Comparison of ENCODE assay signal across 9 cellular contexts in genomic region chr20:50467618-50468373, GRCh38. TPM values are rescaled to one million over a fixed set of nuclear protein-coding genes. Genes with fewer than 3 reads are reported as not detected.
DNase-seq lines count a peak whose midpoint lies in the region.
"Had no signal": no experiment of that assay in that cellular context is flagged by ENCODE, and none has a peak within 500 bp of the region (broad histone marks: within the 10 kb centered on the region; RNA-seq: fewer than 3 reads in every experiment).

No MANE protein-coding gene starts in this region.

- H3K4me1 ChIP-seq in neuronal stem cell (ENCODE audit: control insufficient read depth in 2 of 2, insufficient read depth in 1 of 2, low read depth in 1 of 2, low read length in 2 of 2) = no peaks in the 10 kb centered on the region

- no CpG with 5 or more reads among the region's 6 CpGs for WGBS in neuronal stem cell (ENCODE audit: extremely low coverage in 2 of 2, insufficient read length in 2 of 2, insufficient replicate concordance in 1 of 2), 2 donors

- H3K4me2 ChIP-seq in neuronal stem cell (ENCODE audit: insufficient read depth, low read length, poor library complexity, severe bottlenecking) = no peak overlapping the region

- no peak overlapping the region for H3K4me3 ChIP-seq in neuronal stem cell (ENCODE audit: low read length in 2 of 2)

- H3K9ac ChIP-seq in neuronal stem cell (ENCODE audit: low read depth, low read length, poor library complexity) = no peak overlapping the region
- H3K9ac ChIP-seq: parathyroid adenoma had no signal

- H2BK5ac ChIP-seq in neuronal stem cell (ENCODE audit: low read length) = no peak overlapping the region

- no peaks in the 10 kb centered on the region for H3K9me3 ChIP-seq in neuronal stem cell (replicated peaks in 1 of 2; ENCODE audit: control insufficient read depth in 2 of 2, insufficient read depth in 1 of 2, low read depth in 1 of 2, low read length in 2 of 2)

- no peaks in the 10 kb centered on the region for H3K36me3 ChIP-seq in neuronal stem cell (replicated peaks in 1 of 2; ENCODE audit: control insufficient read depth in 2 of 2, insufficient read depth in 2 of 2, low read length in 2 of 2)

- in situ Hi-C loops in ACHN (cut with HindIII; ENCODE audit: low pct_ligation_motif_present, low pct_unique_long_range_greater_than_20kb, low sequenced_read_pairs) = no loop called here

- no peak overlapping the region for H2AK5ac ChIP-seq in neuronal stem cell (ENCODE audit: low read depth, low read length)

- H3K18ac ChIP-seq in neuronal stem cell (ENCODE audit: low read length) = no peak overlapping the region

- H2BK15ac ChIP-seq in neuronal stem cell (ENCODE audit: low read length) = no peak overlapping the region

- H3K23ac ChIP-seq in neuronal stem cell (ENCODE audit: low read depth, low read length, poor library complexity) = no peak overlapping the region

- H4K8ac ChIP-seq in neuronal stem cell (ENCODE audit: low read depth, low read length) = no peak overlapping the region

- H3K27me3 ChIP-seq in neuronal stem cell (ENCODE audit: control insufficient read depth in 3 of 3, insufficient read depth in 3 of 3, low read depth in 1 of 3, low read length in 3 of 3) = peaks cover 0 to 4% (median 0%) of the 10 kb centered on the region in 3 experiments

- no peak overlapping the region for H3K14ac ChIP-seq in neuronal stem cell (ENCODE audit: low read length)

- no peak overlapping the region for H2BK12ac ChIP-seq in neuronal stem cell (ENCODE audit: low read length)

- no peak overlapping the region for H3K27ac ChIP-seq in neuronal stem cell (replicated peaks; ENCODE audit: low read length)
- H3K27ac ChIP-seq: parathyroid adenoma had no signal

- no peak overlapping the region for H4K91ac ChIP-seq in neuronal stem cell (ENCODE audit: low read depth, low read length, poor library complexity)

- H3K4ac ChIP-seq in neuronal stem cell (ENCODE audit: low read length) = no peak overlapping the region

- DNase-seq in ACHN (peak; percentile 20), H4 (ENCODE audit: low spot score) (peak; percentile 34), RKO (ENCODE audit: low spot score) (peak; percentile 44), cerebellar cortex (ENCODE audit: low spot score) (peak; percentile 48), neuronal stem cell (ENCODE audit: low spot score) (no peak), OCI-M2 (lab: John Stamatoyannopoulos, UW; ENCODE audit: unreplicated experiment) (no peak), islet precursor cell (no peak), activated gamma-delta T cell (lab: John Stamatoyannopoulos, UW) (no peak)

- no peaks in the 10 kb centered on the region for H3K79me1 ChIP-seq in neuronal stem cell (ENCODE audit: low read depth, low read length)

- peak overlapping the region; percentile 17 for H2AFZ ChIP-seq in neuronal stem cell (ENCODE audit: low read length)
- H2AFZ ChIP-seq: parathyroid adenoma had no signal

- no peak overlapping the region for H2BK120ac ChIP-seq in neuronal stem cell (ENCODE audit: low read depth, low read length)

RNA-seq across cellular contexts. Expression of gene PTPN1, which starts 42.4 kb away (rescaled TPM):
- total RNA-seq in H4 (2014; rRNA removed; shearing (Covaris generic)) = 22.8 TPM in 2 replicates
- polyA plus RNA-seq in neuronal stem cell (2013, experiment 1 of 2) = 30.8 TPM
- 29.7 TPM for polyA plus RNA-seq in neuronal stem cell (2013, experiment 2 of 2)

Comparison
In these comparisons a context has a peak if more than half of its experiments do, and no peak if none do; other contexts are left out.
1. DNase-seq: peak in ACHN (single experiment), H4 (single experiment), RKO (single experiment) and cerebellar cortex (single experiment); none in neuronal stem cell (single experiment), OCI-M2 (single experiment), islet precursor cell (single experiment) and activated gamma-delta T cell (single experiment).